1 cellular context compared by ENCODE assay signal in genomic region chr9:23677446-23677845, GRCh38.
TF ChIP-seq lines count a peak whose summit lies in the region.

No MANE protein-coding gene starts in this region.

TF ChIP-seq in GM23338, 12 proteins besides CTCF, POLR2A, EP300 and RAD21 (continued from another document):
- no peak for TF ChIP-seq REST (IDR thresholded peaks at IDR 0.05; ENCODE audit: unreplicated experiment)
- no peak for TF ChIP-seq EZH2phosphoT487 (IDR thresholded peaks at IDR 0.05; ENCODE audit: unreplicated experiment)
- no peak for TF ChIP-seq STAT1 (IDR thresholded peaks at IDR 0.05; ENCODE audit: unreplicated experiment)
- TF ChIP-seq ZNF331 (CRISPR knock-in tag; IDR thresholded peaks at IDR 0.05; ENCODE audit: low read depth): no peak
- TF ChIP-seq EZH2 (IDR thresholded peaks at IDR 0.05; ENCODE audit: low read depth, unreplicated experiment): no peak
- TF ChIP-seq ZNF114 (CRISPR knock-in tag; IDR thresholded peaks at IDR 0.05): no peak
- no peak for TF ChIP-seq NANOG (IDR thresholded peaks at IDR 0.05; ENCODE audit: borderline replicate concordance)
- TF ChIP-seq POLR2AphosphoS5 (IDR thresholded peaks at IDR 0.05; ENCODE audit: low read depth): no peak
